Comparison of ENCODE assay signal across 1 cellular context in the genomic region with DNA sequence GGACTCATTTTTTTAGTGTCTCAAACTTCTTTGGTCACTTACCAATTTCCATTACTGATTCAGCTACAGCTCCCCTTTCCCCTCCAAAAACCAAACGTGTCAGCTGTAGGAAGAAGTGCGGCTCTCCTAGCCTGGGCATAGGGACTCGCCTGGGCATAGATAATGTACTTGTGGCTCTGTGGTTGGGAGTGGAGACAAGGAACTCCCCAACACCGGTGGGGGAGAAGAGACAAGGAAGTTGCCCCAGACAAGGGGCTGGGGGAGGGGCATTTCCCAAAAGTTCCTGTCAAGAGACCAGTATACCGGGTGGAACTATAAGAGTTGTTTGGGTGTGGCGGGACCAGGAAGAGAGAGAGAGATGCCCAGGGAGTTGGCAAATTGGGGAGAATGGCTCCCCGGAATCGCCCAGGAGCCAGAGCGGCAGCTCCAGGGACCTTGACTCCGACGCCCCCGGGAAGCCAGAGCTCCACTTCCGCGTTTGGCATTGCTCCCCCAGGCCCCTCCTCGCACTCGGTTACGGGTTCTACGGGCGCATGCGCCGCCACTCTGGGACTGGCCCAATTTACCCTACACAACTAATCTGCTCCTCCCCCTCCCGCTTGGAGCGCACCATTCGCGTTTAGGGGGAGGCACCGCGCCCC.
A peak's percentile ranks its signal among the peaks of the same experiment; 100 is the strongest.
TF ChIP-seq lines count a peak whose summit lies in the region.

No MANE protein-coding gene starts in this region.

TF ChIP-seq in HepG2, 621 proteins besides CTCF, POLR2A, EP300 and RAD21 (continued from another document and continues in another):
- TF ChIP-seq ZNF512B (CRISPR knock-in tag; IDR thresholded peaks at IDR 0.05; ENCODE audit: borderline replicate concordance) (no peak), ZNF574 (CRISPR knock-in tag; IDR thresholded peaks at IDR 0.05) (peak; percentile 56; the same call in 1 of the 2 replicates), SOX13 (IDR thresholded peaks at IDR 0.05) (0 out of 2 replicates have a peak, but pooled peaks have one; percentile 12), SOX13 (CRISPR knock-in tag; conservative IDR thresholded peaks at IDR 0.05 in 1 of 2, IDR thresholded peaks at IDR 0.05 in 1 of 2) (no peak), TRAFD1 (CRISPR knock-in tag; IDR thresholded peaks at IDR 0.05; ENCODE audit: borderline replicate concordance) (no peak), ATF5 (CRISPR knock-in tag; IDR thresholded peaks at IDR 0.05; ENCODE audit: low read depth) (no peak), ZNF891 (CRISPR knock-in tag; IDR thresholded peaks at IDR 0.05) (0 out of 2 replicates have a peak, but pooled peaks have one; percentile 50), GATAD2A (CRISPR knock-in tag; IDR thresholded peaks at IDR 0.05) (0 out of 2 replicates have a peak, but pooled peaks have one; percentile 12), ZNF407 (CRISPR knock-in tag; IDR thresholded peaks at IDR 0.05; ENCODE audit: not compliant biosample characterization) (no peak), MEIS2 (CRISPR knock-in tag; IDR thresholded peaks at IDR 0.05) (no peak), TAF15 (IDR thresholded peaks at IDR 0.05; ENCODE audit: low read depth, low read length, poor library complexity, severe bottlenecking) (no peak), ZNF343 (CRISPR knock-in tag; IDR thresholded peaks at IDR 0.05) (no peak), YEATS4 (CRISPR knock-in tag; IDR thresholded peaks at IDR 0.05; ENCODE audit: borderline replicate concordance) (peak; percentile 41; the same call in 1 of the 2 replicates), ZNF780A (CRISPR knock-in tag; IDR thresholded peaks at IDR 0.05) (no peak), WIZ (CRISPR knock-in tag; IDR thresholded peaks at IDR 0.05) (no peak), ZFX (CRISPR knock-in tag; IDR thresholded peaks at IDR 0.05; ENCODE audit: low read depth) (no peak), SOX6 (IDR thresholded peaks at IDR 0.05) (no peak), SOX6 (CRISPR knock-in tag; IDR thresholded peaks at IDR 0.05) (no peak), ZNF34 (CRISPR knock-in tag; IDR thresholded peaks at IDR 0.05; ENCODE audit: borderline replicate concordance) (no peak), ZSCAN21 (CRISPR knock-in tag; IDR thresholded peaks at IDR 0.05; ENCODE audit: borderline replicate concordance) (peak; percentile 75), ZBTB7B (CRISPR knock-in tag; IDR thresholded peaks at IDR 0.05) (no peak; the same call in 1 of the 2 replicates)
- TF ChIP-seq, protein P1, sequence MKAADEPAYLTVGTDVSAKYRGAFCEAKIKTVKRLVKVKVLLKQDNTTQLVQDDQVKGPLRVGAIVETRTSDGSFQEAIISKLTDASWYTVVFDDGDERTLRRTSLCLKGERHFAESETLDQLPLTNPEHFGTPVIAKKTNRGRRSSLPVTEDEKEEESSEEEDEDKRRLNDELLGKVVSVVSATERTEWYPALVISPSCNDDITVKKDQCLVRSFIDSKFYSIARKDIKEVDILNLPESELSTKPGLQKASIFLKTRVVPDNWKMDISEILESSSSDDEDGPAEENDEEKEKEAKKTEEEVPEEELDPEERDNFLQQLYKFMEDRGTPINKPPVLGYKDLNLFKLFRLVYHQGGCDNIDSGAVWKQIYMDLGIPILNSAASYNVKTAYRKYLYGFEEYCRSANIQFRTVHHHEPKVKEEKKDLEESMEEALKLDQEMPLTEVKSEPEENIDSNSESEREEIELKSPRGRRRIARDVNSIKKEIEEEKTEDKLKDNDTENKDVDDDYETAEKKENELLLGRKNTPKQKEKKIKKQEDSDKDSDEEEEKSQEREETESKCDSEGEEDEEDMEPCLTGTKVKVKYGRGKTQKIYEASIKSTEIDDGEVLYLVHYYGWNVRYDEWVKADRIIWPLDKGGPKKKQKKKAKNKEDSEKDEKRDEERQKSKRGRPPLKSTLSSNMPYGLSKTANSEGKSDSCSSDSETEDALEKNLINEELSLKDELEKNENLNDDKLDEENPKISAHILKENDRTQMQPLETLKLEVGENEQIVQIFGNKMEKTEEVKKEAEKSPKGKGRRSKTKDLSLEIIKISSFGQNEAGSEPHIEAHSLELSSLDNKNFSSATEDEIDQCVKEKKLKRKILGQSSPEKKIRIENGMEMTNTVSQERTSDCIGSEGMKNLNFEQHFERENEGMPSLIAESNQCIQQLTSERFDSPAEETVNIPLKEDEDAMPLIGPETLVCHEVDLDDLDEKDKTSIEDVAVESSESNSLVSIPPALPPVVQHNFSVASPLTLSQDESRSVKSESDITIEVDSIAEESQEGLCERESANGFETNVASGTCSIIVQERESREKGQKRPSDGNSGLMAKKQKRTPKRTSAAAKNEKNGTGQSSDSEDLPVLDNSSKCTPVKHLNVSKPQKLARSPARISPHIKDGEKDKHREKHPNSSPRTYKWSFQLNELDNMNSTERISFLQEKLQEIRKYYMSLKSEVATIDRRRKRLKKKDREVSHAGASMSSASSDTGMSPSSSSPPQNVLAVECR (CRISPR knock-in tag; IDR thresholded peaks at IDR 0.05; ENCODE audit: borderline replicate concordance): no peak; the same call in 1 of the 2 replicates
- TF ChIP-seq, protein P2, sequence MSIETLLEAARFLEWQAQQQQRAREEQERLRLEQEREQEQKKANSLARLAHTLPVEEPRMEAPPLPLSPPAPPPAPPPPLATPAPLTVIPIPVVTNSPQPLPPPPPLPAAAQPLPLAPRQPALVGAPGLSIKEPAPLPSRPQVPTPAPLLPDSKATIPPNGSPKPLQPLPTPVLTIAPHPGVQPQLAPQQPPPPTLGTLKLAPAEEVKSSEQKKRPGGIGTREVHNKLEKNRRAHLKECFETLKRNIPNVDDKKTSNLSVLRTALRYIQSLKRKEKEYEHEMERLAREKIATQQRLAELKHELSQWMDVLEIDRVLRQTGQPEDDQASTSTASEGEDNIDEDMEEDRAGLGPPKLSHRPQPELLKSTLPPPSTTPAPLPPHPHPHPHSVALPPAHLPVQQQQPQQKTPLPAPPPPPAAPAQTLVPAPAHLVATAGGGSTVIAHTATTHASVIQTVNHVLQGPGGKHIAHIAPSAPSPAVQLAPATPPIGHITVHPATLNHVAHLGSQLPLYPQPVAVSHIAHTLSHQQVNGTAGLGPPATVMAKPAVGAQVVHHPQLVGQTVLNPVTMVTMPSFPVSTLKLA (IDR thresholded peaks at IDR 0.05): no peak
- TF ChIP-seq, protein P3, sequence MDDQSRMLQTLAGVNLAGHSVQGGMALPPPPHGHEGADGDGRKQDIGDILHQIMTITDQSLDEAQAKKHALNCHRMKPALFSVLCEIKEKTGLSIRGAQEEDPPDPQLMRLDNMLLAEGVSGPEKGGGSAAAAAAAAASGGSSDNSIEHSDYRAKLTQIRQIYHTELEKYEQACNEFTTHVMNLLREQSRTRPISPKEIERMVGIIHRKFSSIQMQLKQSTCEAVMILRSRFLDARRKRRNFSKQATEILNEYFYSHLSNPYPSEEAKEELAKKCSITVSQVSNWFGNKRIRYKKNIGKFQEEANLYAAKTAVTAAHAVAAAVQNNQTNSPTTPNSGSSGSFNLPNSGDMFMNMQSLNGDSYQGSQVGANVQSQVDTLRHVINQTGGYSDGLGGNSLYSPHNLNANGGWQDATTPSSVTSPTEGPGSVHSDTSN (CRISPR knock-in tag; IDR thresholded peaks at IDR 0.05; ENCODE audit: borderline replicate concordance): no peak
